ENCODE assay signal across 19 cellular contexts in the genomic region with DNA sequence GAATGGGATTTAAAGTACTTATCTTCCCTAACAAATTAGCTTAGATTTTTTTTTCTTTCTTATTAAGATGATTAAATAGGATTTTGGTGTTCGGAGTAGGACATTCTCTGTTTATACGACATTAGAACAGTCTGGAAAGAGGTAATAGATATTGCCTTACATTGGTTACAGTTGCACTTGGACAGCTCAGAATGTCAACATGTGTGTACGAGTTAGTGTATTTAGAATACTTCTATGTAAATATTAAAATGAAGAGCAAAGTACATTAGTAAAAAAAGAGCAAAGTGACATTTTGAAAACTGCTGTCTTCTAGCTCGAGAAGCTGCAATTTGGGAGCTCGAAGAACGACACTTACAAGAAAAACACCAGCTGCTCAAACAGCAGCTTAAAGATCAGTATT. TPM values are rescaled to one million over a fixed set of nuclear protein-coding genes. Genes with fewer than 3 reads are reported as not detected.
DNase-seq lines count a peak whose midpoint lies in the region; ATAC-seq and FAIRE-seq lines count a peak whose summit lies in the region.
"Had no signal": no experiment of that assay in that cellular context is flagged by ENCODE, and none has a peak within 500 bp of the region (broad histone marks: within the 10 kb centered on the region; RNA-seq: fewer than 3 reads in every experiment).

No MANE protein-coding gene starts in this region.

- no peaks in the 10 kb centered on the region for H3K4me1 Mint-ChIP-seq in stimulated activated naive B cell treated with anti-CD40 and anti-IgM and Interleukin-4, amounts not matched to agents 10 μg/mL and 1 μg/mL and 100 μg/mL, for 72 hours
- H3K4me1 Mint-ChIP-seq: B cell had no signal

- no peak overlapping the region for H3K4me3 ChIP-seq in effector memory CD4-positive, alpha-beta T cell (ENCODE audit: insufficient read depth, low read depth, low read length, poor library complexity, severe bottlenecking)
- H3K4me3 ChIP-seq: BLaER1, GM23248 had no signal

- peaks cover 54% of the 10 kb centered on the region for H3K36me3 ChIP-seq in effector memory CD4-positive, alpha-beta T cell (ENCODE audit: control insufficient read depth, insufficient read depth, low read length)

- no peak overlapping the region for H3K27ac Mint-ChIP-seq in stimulated activated naive B cell treated with anti-CD40 and anti-IgM and Interleukin-4, amounts not matched to agents 10 μg/mL and 1 μg/mL and 100 μg/mL, for 72 hours
- H3K27ac Mint-ChIP-seq: B cell; CD4-positive, CD25-positive, alpha-beta regulatory T cell; CD8-positive, alpha-beta T cell had no signal

- H3K27me3 ChIP-seq in effector memory CD4-positive, alpha-beta T cell (replicated peaks; ENCODE audit: control insufficient read depth, insufficient read depth, low read length, poor library complexity, severe bottlenecking): no peaks in the 10 kb centered on the region
- H3K27me3 ChIP-seq: BLaER1 had no signal

- no peaks in the 10 kb centered on the region for H3K4me1 ChIP-seq in effector memory CD4-positive, alpha-beta T cell (ENCODE audit: control insufficient read depth, insufficient read depth, low read length, poor library complexity, severe bottlenecking)
- H3K4me1 ChIP-seq: Caco-2 had no signal

- peak; percentile 64 for FAIRE-seq in GM19239 (lab: Jason Lieb, UNC)
- FAIRE-seq: G401.6, GM12892, H1 had no signal

- H3K27me3 Mint-ChIP-seq in stimulated activated naive B cell treated with anti-CD40 and anti-IgM and Interleukin-4, amounts not matched to agents 10 μg/mL and 1 μg/mL and 100 μg/mL, for 72 hours: no peaks in the 10 kb centered on the region
- H3K27me3 Mint-ChIP-seq: B cell; CD4-positive, CD25-positive, alpha-beta regulatory T cell had no signal

- peaks cover 19 to 33% of the 10 kb centered on the region in 2 donors for H3K36me3 Mint-ChIP-seq in stimulated activated naive B cell treated with anti-CD40 and anti-IgM and Interleukin-4, amounts not matched to agents 10 μg/mL and 1 μg/mL and 100 μg/mL, for 72 hours

- no peaks in the 10 kb centered on the region for H3K9me3 Mint-ChIP-seq in stimulated activated naive B cell treated with anti-CD40 and anti-IgM and Interleukin-4, amounts not matched to agents 10 μg/mL and 1 μg/mL and 100 μg/mL, for 72 hours
- H3K9me3 Mint-ChIP-seq: CD4-positive, CD25-positive, alpha-beta regulatory T cell; CD8-positive, alpha-beta T cell had no signal

- no peak overlapping the region for H3K4me3 Mint-ChIP-seq in stimulated activated naive B cell treated with anti-CD40 and anti-IgM and Interleukin-4, amounts not matched to agents 10 μg/mL and 1 μg/mL and 100 μg/mL, for 72 hours
- H3K4me3 Mint-ChIP-seq: B cell; CD4-positive, CD25-positive, alpha-beta regulatory T cell; CD8-positive, alpha-beta T cell had no signal

- no peaks in the 10 kb centered on the region for H3K9me3 ChIP-seq in effector memory CD4-positive, alpha-beta T cell (ENCODE audit: control insufficient read depth, low read length)
- H3K9me3 ChIP-seq: BLaER1, Caco-2 had no signal

- no peak overlapping the region for H3K27ac ChIP-seq in effector memory CD4-positive, alpha-beta T cell (ENCODE audit: insufficient read depth, low read length, poor library complexity, severe bottlenecking)
- H3K27ac ChIP-seq: BLaER1, GM23248 had no signal

- DNase-seq in GM19239 (ENCODE audit: insufficient read length, low spot score) (no peak), NCI-H82 (lab: John Stamatoyannopoulos, UW) (peak; percentile 87), left lobe of liver (ENCODE audit: low spot score) (no peak)
- DNase-seq in stimulated activated naive B cell treated with anti-CD40 and anti-IgM and Interleukin-4, amounts not matched to agents 10 μg/mL and 1 μg/mL and 100 μg/mL, for 72 hours: no peak
- no peak for DNase-seq in effector memory CD4-positive, alpha-beta T cell
- DNase-seq: Caco-2; CD4-positive, CD25-positive, alpha-beta regulatory T cell; CD8-positive, alpha-beta T cell; DMS153; DND-41; GM23248; H7; HCEC 1CT had no signal

- peak; percentile 80 for ATAC-seq in left lobe of liver
- ATAC-seq in stimulated activated naive B cell treated with anti-CD40 and anti-IgM and Interleukin-4, amounts not matched to agents 10 μg/mL and 1 μg/mL and 100 μg/mL, for 72 hours (replicated peaks): no peak
- no peak for ATAC-seq in HG02678 (IDR thresholded peaks at IDR 0.05; ENCODE audit: unreplicated experiment)
- ATAC-seq: CD8-positive, alpha-beta T cell had no signal

RNA-seq across cellular contexts. Expression of a gene that starts 51.5 kb away (rescaled TPM):
- 8.7 TPM for total RNA-seq in left lobe of liver
